13 cellular contexts compared by ENCODE assay signal in genomic region chr7:23276947-23277346, GRCh38. TPM values are rescaled to one million over a fixed set of nuclear protein-coding genes. Genes with fewer than 3 reads are reported as not detected.
DNase-seq lines count a peak whose midpoint lies in the region; ATAC-seq and TF ChIP-seq lines count a peak whose summit lies in the region.
"Had no signal": no experiment of that assay in that cellular context is flagged by ENCODE, and none has a peak within 500 bp of the region (broad histone marks: within the 10 kb centered on the region; RNA-seq: fewer than 3 reads in every experiment).

No MANE protein-coding gene starts in this region.

- H3K27ac ChIP-seq in HL-60 (replicated peaks): peak overlapping the region; percentile 64
- H3K27ac ChIP-seq in sigmoid colon: no peak overlapping the region
- H3K27ac ChIP-seq: GM23248, KMS-11, SJSA1 had no signal

- no peaks in the 10 kb centered on the region for H3K4me1 ChIP-seq in sigmoid colon

- DNase-seq in activated naive CD4-positive, alpha-beta T cell treated with anti-CD3 and anti-CD28 coated beads, Interleukin-2, amount 50 U/mL, for 72 hours (ENCODE audit: low spot score in 2 of 2): no peak
- DNase-seq in HL-60 (ENCODE audit: low read depth in 1 of 2, low spot score in 1 of 2): no peak
- DNase-seq in WTC11 (ENCODE audit: low spot score): no peak
- DNase-seq in COR-L47 (lab: John Stamatoyannopoulos, UW): no peak
- no peak for DNase-seq in lower leg skin (ENCODE audit: low spot score in 2 of 2)
- no peak for DNase-seq in sigmoid colon
- DNase-seq: MG63, NCI-H524 treated with DMSO at 0.1 percent for 48 hours had no signal

- H3K9me3 Mint-ChIP-seq in activated naive CD4-positive, alpha-beta T cell treated with anti-CD3 and anti-CD28 coated beads, Interleukin-2, amount 50 U/mL, for 24 hours: no peaks in the 10 kb centered on the region
- no peaks in the 10 kb centered on the region for H3K9me3 Mint-ChIP-seq in activated naive CD4-positive, alpha-beta T cell treated with anti-CD3 and anti-CD28 coated beads, Interleukin-2, amount 50 U/mL, for 72 hours
- no peaks in the 10 kb centered on the region for H3K9me3 Mint-ChIP-seq in WTC11
- H3K9me3 Mint-ChIP-seq: T-cell had no signal

- no peak for ATAC-seq in activated naive CD4-positive, alpha-beta T cell treated with anti-CD3 and anti-CD28 coated beads, Interleukin-2, amount 50 U/mL, for 72 hours
- ATAC-seq in WTC11: no peak

- H3K36me3 ChIP-seq in sigmoid colon: no peaks in the 10 kb centered on the region
- H3K36me3 ChIP-seq: MG63, SJSA1 had no signal

- peak overlapping the region; percentile 80 for H3K27ac Mint-ChIP-seq in activated naive CD4-positive, alpha-beta T cell treated with anti-CD3 and anti-CD28 coated beads, Interleukin-2, amount 50 U/mL, for 24 hours
- H3K27ac Mint-ChIP-seq in activated naive CD4-positive, alpha-beta T cell treated with anti-CD3 and anti-CD28 coated beads, Interleukin-2, amount 50 U/mL, for 72 hours: no peak overlapping the region
- H3K27ac Mint-ChIP-seq in WTC11: no peak overlapping the region; the same call in 1 of the 2 replicates
- H3K27ac Mint-ChIP-seq: T-cell had no signal

- TF ChIP-seq CTCF in HL-60 (IDR thresholded peaks at IDR 0.05; ENCODE audit: insufficient read depth, low read length) (no peak), WTC11 (IDR thresholded peaks at IDR 0.05) (no peak), lower leg skin (IDR thresholded peaks at IDR 0.05) (no peak), sigmoid colon (IDR thresholded peaks at IDR 0.05) (no peak)

- CTCF ChIA-PET in WTC11 (lab: Charles Lee): interaction anchor here (0.8 to 1.4 kb wide), 7 partner anchors 9 to 132 kb away, joined by 3 to 4 read pairs (median 3); partner anchors contain the start of gene GPNMB

- H3K4me3 ChIP-seq in HL-60 (replicated peaks; ENCODE audit: insufficient read depth, low read length): no peak overlapping the region
- H3K4me3 ChIP-seq in lower leg skin (ENCODE audit: low read depth, poor library complexity, severe bottlenecking): no peak overlapping the region
- H3K4me3 ChIP-seq in sigmoid colon: no peak overlapping the region
- H3K4me3 ChIP-seq: GM23248, MG63, SJSA1 had no signal

- no peaks in the 10 kb centered on the region for H3K36me3 Mint-ChIP-seq in activated naive CD4-positive, alpha-beta T cell treated with anti-CD3 and anti-CD28 coated beads, Interleukin-2, amount 50 U/mL, for 24 hours
- H3K36me3 Mint-ChIP-seq in activated naive CD4-positive, alpha-beta T cell treated with anti-CD3 and anti-CD28 coated beads, Interleukin-2, amount 50 U/mL, for 72 hours: no peaks in the 10 kb centered on the region
- no peaks in the 10 kb centered on the region for H3K36me3 Mint-ChIP-seq in WTC11
- H3K36me3 Mint-ChIP-seq: T-cell had no signal

- no peaks in the 10 kb centered on the region for H3K9me3 ChIP-seq in sigmoid colon
- H3K9me3 ChIP-seq: MG63, SJSA1 had no signal

- POLR2A ChIA-PET in WTC11 (lab: Charles Lee): no interaction called here

- TF ChIP-seq POLR2A in lower leg skin (IDR thresholded peaks at IDR 0.05) (no peak), sigmoid colon (IDR thresholded peaks at IDR 0.05) (no peak)

- WGBS in lower leg skin, 2 donors: 83 to 93% methylated on average over 3 of the region's 3 CpGs
- WGBS in sigmoid colon, 2 donors: 78 to 88% methylated on average over 3 of the region's 3 CpGs

- no peak for TF ChIP-seq EP300 in sigmoid colon (IDR thresholded peaks at IDR 0.05)

- intact Hi-C loops in lower leg skin (cut with DNase I; ENCODE audit: low total_unique reads) (loop anchor here (10.0 kb wide), 2 partner anchors 92 to 268 kb away; partner anchors contain the start of gene NUP42), sigmoid colon (cut with DNase I) (no loop called here)

- no peak overlapping the region for H3K4me3 Mint-ChIP-seq in activated naive CD4-positive, alpha-beta T cell treated with anti-CD3 and anti-CD28 coated beads, Interleukin-2, amount 50 U/mL, for 24 hours
- H3K4me3 Mint-ChIP-seq in WTC11: no peak overlapping the region
- H3K4me3 Mint-ChIP-seq: T-cell had no signal

- H3K27me3 Mint-ChIP-seq in activated naive CD4-positive, alpha-beta T cell treated with anti-CD3 and anti-CD28 coated beads, Interleukin-2, amount 50 U/mL, for 24 hours: no peaks in the 10 kb centered on the region
- no peaks in the 10 kb centered on the region for H3K27me3 Mint-ChIP-seq in WTC11 (ENCODE audit: low read depth)

- H3K27me3 ChIP-seq in HL-60 (ENCODE audit: insufficient read depth, poor library complexity, severe bottlenecking) (no peaks in the 10 kb centered on the region), sigmoid colon (no peaks in the 10 kb centered on the region)
- H3K27me3 ChIP-seq: MG63, SJSA1 had no signal

- peaks cover 19% of the 10 kb centered on the region for H3K4me1 Mint-ChIP-seq in activated naive CD4-positive, alpha-beta T cell treated with anti-CD3 and anti-CD28 coated beads, Interleukin-2, amount 50 U/mL, for 24 hours
- H3K4me1 Mint-ChIP-seq in WTC11: peaks cover 4% of the 10 kb centered on the region

TF ChIP-seq in WTC11, 78 proteins besides CTCF, POLR2A, EP300 and RAD21:
- TF ChIP-seq RELA (CRISPR knock-in tag; IDR thresholded peaks at IDR 0.05; ENCODE audit: borderline replicate concordance): no peak
- no peak for TF ChIP-seq FOXP4 (CRISPR knock-in tag; IDR thresholded peaks at IDR 0.05)
- TF ChIP-seq ZBTB21 (CRISPR knock-in tag; IDR thresholded peaks at IDR 0.05; ENCODE audit: borderline replicate concordance): no peak
- TF ChIP-seq GTF2I (CRISPR knock-in tag; conservative IDR thresholded peaks at IDR 0.05): peak; percentile 82; the same call in 1 of the 2 replicates
- TF ChIP-seq ZNF396 (CRISPR knock-in tag; IDR thresholded peaks at IDR 0.05; ENCODE audit: borderline replicate concordance): no peak
- TF ChIP-seq CBFB (CRISPR knock-in tag; IDR thresholded peaks at IDR 0.05; ENCODE audit: low read depth): no peak
- no peak for TF ChIP-seq ZNF512 (CRISPR knock-in tag; IDR thresholded peaks at IDR 0.05; ENCODE audit: borderline replicate concordance)

RNA-seq across cellular contexts. Expression of gene MALSU1, which starts 22.2 kb away (rescaled TPM):
- total RNA-seq in activated naive CD4-positive, alpha-beta T cell treated with anti-CD3 and anti-CD28 coated beads, Interleukin-2, amount 50 U/mL, for 72 hours: 10 to 100 TPM; 78.5 to 83.4 TPM
- total RNA-seq in WTC11 (2021) (75.2 to 81.5 TPM (median 81.4 TPM) in 3 replicates), lower leg skin (10 to 100 TPM; 32.1 to 47.6 (median 35.2) TPM), sigmoid colon (10 to 100 TPM; 38.5 to 94.0 (median 71.1) TPM)
- 10 to 100 TPM; 32.4 to 47.4 (median 34.3) TPM for polyA plus RNA-seq in sigmoid colon

RNA-seq across cellular contexts. Expression of gene GPNMB, which starts 30.4 kb away (rescaled TPM):
- total RNA-seq in activated naive CD4-positive, alpha-beta T cell treated with anti-CD3 and anti-CD28 coated beads, Interleukin-2, amount 50 U/mL, for 72 hours: 1 to 10 TPM; 1.8 to 2.4 TPM
- total RNA-seq in WTC11 (2021) (0.57 to 1.7 TPM (median 1.1 TPM) in 3 replicates), lower leg skin (100 to 1,000 TPM; 357 to 554 (median 469) TPM), sigmoid colon (100 to 1,000 TPM in 2 of 4 donors, 10 to 100 TPM in 2; 68.8 to 105 (median 94.5) TPM)
- polyA plus RNA-seq in sigmoid colon: 100 to 1,000 TPM in 1 of 3 donors, 10 to 100 TPM in 2; 23.4 to 224 (median 32.4) TPM

Comparison
In these comparisons a context has a peak if more than half of its experiments do, and no peak if none do; other contexts are left out.
1. RNA of gene GPNMB, which starts 30.4 kb away (total RNA-seq): 357 to 554 TPM in lower leg skin and 68.8 to 105 TPM in sigmoid colon; 1.8 to 2.4 TPM in activated naive CD4-positive, alpha-beta T cell treated with anti-CD3 and anti-CD28 coated beads, Interleukin-2, amount 50 U/mL, for 72 hours and 0.57 to 1.7 TPM in WTC11; every median in the first group is over 10 times any median in the second.